Comparison of ENCODE assay signal across 1 cellular context in the genomic region with DNA sequence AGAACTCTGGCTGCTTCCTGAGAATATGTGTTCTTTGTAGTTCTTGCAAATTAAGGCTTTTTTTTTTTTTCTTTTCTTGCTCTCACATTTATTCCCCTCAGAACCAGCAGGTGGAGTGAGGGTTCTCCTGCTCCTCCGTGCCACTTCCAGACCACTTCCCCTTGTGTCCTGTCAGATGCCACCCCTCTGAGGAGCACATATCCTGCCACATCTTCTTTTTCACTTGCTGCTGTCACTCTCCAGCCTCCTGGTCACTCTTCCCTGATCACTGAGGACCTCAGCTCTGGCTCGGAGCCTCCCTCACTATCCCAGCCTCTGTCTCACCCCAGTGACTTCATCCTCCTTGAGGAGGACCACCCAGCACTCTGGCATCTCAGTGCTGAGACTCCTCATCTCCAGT.
TF ChIP-seq lines count a peak whose summit lies in the region.

No MANE protein-coding gene starts in this region.

TF ChIP-seq in liver, 16 proteins besides CTCF, POLR2A, EP300 and RAD21 (continued from another document):
- TF ChIP-seq, protein P1, sequence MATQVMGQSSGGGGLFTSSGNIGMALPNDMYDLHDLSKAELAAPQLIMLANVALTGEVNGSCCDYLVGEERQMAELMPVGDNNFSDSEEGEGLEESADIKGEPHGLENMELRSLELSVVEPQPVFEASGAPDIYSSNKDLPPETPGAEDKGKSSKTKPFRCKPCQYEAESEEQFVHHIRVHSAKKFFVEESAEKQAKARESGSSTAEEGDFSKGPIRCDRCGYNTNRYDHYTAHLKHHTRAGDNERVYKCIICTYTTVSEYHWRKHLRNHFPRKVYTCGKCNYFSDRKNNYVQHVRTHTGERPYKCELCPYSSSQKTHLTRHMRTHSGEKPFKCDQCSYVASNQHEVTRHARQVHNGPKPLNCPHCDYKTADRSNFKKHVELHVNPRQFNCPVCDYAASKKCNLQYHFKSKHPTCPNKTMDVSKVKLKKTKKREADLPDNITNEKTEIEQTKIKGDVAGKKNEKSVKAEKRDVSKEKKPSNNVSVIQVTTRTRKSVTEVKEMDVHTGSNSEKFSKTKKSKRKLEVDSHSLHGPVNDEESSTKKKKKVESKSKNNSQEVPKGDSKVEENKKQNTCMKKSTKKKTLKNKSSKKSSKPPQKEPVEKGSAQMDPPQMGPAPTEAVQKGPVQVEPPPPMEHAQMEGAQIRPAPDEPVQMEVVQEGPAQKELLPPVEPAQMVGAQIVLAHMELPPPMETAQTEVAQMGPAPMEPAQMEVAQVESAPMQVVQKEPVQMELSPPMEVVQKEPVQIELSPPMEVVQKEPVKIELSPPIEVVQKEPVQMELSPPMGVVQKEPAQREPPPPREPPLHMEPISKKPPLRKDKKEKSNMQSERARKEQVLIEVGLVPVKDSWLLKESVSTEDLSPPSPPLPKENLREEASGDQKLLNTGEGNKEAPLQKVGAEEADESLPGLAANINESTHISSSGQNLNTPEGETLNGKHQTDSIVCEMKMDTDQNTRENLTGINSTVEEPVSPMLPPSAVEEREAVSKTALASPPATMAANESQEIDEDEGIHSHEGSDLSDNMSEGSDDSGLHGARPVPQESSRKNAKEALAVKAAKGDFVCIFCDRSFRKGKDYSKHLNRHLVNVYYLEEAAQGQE (IDR thresholded peaks at IDR 0.05): no peak
- TF ChIP-seq, protein P2, sequence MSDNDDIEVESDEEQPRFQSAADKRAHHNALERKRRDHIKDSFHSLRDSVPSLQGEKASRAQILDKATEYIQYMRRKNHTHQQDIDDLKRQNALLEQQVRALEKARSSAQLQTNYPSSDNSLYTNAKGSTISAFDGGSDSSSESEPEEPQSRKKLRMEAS (IDR thresholded peaks at IDR 0.05): no peak
- TF ChIP-seq YY1 (IDR thresholded peaks at IDR 0.05) (no peak), FOXA2 (IDR thresholded peaks at IDR 0.05) (no peak), FOXA1 (IDR thresholded peaks at IDR 0.05) (no peak), TAF1 (conservative IDR thresholded peaks at IDR 0.05) (no peak), NR2F2 (IDR thresholded peaks at IDR 0.05) (no peak), HNF4G (IDR thresholded peaks at IDR 0.05) (no peak), SP1 (IDR thresholded peaks at IDR 0.05) (no peak), GABPA (IDR thresholded peaks at IDR 0.05 in 1 of 2, conservative IDR thresholded peaks at IDR 0.05 in 1 of 2) (no peak), EGR1 (IDR thresholded peaks at IDR 0.05; ENCODE audit: low read depth in 2 of 2) (no peak), HNF4A (conservative IDR thresholded peaks at IDR 0.05) (no peak)
- TF ChIP-seq, protein P3, sequence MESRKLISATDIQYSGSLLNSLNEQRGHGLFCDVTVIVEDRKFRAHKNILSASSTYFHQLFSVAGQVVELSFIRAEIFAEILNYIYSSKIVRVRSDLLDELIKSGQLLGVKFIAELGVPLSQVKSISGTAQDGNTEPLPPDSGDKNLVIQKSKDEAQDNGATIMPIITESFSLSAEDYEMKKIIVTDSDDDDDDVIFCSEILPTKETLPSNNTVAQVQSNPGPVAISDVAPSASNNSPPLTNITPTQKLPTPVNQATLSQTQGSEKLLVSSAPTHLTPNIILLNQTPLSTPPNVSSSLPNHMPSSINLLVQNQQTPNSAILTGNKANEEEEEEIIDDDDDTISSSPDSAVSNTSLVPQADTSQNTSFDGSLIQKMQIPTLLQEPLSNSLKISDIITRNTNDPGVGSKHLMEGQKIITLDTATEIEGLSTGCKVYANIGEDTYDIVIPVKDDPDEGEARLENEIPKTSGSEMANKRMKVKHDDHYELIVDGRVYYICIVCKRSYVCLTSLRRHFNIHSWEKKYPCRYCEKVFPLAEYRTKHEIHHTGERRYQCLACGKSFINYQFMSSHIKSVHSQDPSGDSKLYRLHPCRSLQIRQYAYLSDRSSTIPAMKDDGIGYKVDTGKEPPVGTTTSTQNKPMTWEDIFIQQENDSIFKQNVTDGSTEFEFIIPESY (IDR thresholded peaks at IDR 0.05): no peak
- TF ChIP-seq, protein P4, sequence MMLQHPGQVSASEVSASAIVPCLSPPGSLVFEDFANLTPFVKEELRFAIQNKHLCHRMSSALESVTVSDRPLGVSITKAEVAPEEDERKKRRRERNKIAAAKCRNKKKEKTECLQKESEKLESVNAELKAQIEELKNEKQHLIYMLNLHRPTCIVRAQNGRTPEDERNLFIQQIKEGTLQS (IDR thresholded peaks at IDR 0.05): no peak
